ENCODE assay signal across 20 cellular contexts in genomic region chr10:103818765-103819374, GRCh38. TPM values are rescaled to one million over a fixed set of nuclear protein-coding genes. Genes with fewer than 3 reads are reported as not detected.
DNase-seq lines count a peak whose midpoint lies in the region; ATAC-seq and TF ChIP-seq lines count a peak whose summit lies in the region.
"Had no signal": no experiment of that assay in that cellular context is flagged by ENCODE, and none has a peak within 500 bp of the region (broad histone marks: within the 10 kb centered on the region; RNA-seq: fewer than 3 reads in every experiment).

No MANE protein-coding gene starts in this region.

- no peaks in the 10 kb centered on the region for H3K36me3 Mint-ChIP-seq in HFFc6 (ENCODE audit: low read depth)
- H3K36me3 Mint-ChIP-seq: T-cell had no signal

- H3K27me3 Mint-ChIP-seq in HFFc6 (ENCODE audit: insufficient read depth): no peaks in the 10 kb centered on the region; the same call in 1 of the 2 replicates

- H3K4me1 ChIP-seq in ascending aorta: peaks cover 10 to 27% of the 10 kb centered on the region in 2 donors
- H3K4me1 ChIP-seq in right lobe of liver: peaks cover 0 to 37% (median 12%) of the 10 kb centered on the region in 4 donors
- peaks cover 32 to 60% (median 36%) of the 10 kb centered on the region in 4 donors for H3K4me1 ChIP-seq in stomach

- no peaks in the 10 kb centered on the region for H3K27me3 ChIP-seq in ascending aorta
- H3K27me3 ChIP-seq in right lobe of liver: no peaks in the 10 kb centered on the region
- peaks cover 0 to 7% (median 0%) of the 10 kb centered on the region in 3 donors for H3K27me3 ChIP-seq in stomach
- H3K27me3 ChIP-seq: heart left ventricle, SJCRH30 had no signal

- H3K27ac Mint-ChIP-seq in HFFc6: no peak overlapping the region
- H3K27ac Mint-ChIP-seq: activated CD8-positive, alpha-beta T cell treated with anti-CD3 and anti-CD28 coated beads, Interleukin-2, amount 10 ng/mL, durations not matched to agents 7 days and 5 days; T-cell had no signal

- TF ChIP-seq POLR2A in right lobe of liver (IDR thresholded peaks at IDR 0.05) (no peak), stomach (IDR thresholded peaks at IDR 0.05) (no peak)

- peaks cover 25% of the 10 kb centered on the region for H3K4me1 Mint-ChIP-seq in HFFc6 (ENCODE audit: low read depth)
- H3K4me1 Mint-ChIP-seq: T-cell had no signal

- intact Hi-C loops in ascending aorta (cut with DNase I) (loop anchor here (2.0 to 5.0 kb wide), 2 partner anchors 36 to 42 kb away; partner anchors contain the start of gene SH3PXD2A), right lobe of liver (cut with DNase I) (no loop called here), stomach (cut with DNase I; ENCODE audit: low total_unique reads) (no loop called here)

- TF ChIP-seq EP300 in stomach (IDR thresholded peaks at IDR 0.05): no peak

- H3K9me3 ChIP-seq in ascending aorta (no peaks in the 10 kb centered on the region), right lobe of liver (no peaks in the 10 kb centered on the region), stomach (no peaks in the 10 kb centered on the region)
- H3K9me3 ChIP-seq: heart left ventricle, SJCRH30 had no signal

- ATAC-seq in right lobe of liver (peak; percentile 48 to 68 (median 62)), GM21526 (IDR thresholded peaks at IDR 0.05; ENCODE audit: low FRiP score, unreplicated experiment) (no peak)
- ATAC-seq: activated CD8-positive, alpha-beta T cell treated with anti-CD3 and anti-CD28 coated beads, Interleukin-2, amount 10 ng/mL, durations not matched to agents 7 days and 5 days; T-cell had no signal

- H3K27ac ChIP-seq in ascending aorta (peak overlapping the region; percentile 89), right lobe of liver (no peak overlapping the region), stomach (peak overlapping the region in 3 of 5 donors; percentile 34 to 79 (median 47))

- TF ChIP-seq CTCF in ascending aorta (IDR thresholded peaks at IDR 0.05) (no peak), right lobe of liver (IDR thresholded peaks at IDR 0.05) (no peak), stomach (IDR thresholded peaks at IDR 0.05) (no peak), HFFc6 (IDR thresholded peaks at IDR 0.05) (no peak)

- WGBS in right lobe of liver (ENCODE audit: insufficient coverage, low coverage, low lambda C conversion rate, missing lambda C conversion rate): 31% methylated on average over 6 of the region's 6 CpGs
- 28 to 52% (median 47%) methylated on average over 6 of the region's 6 CpGs for WGBS in stomach, 5 donors

- DNase-seq in NCI-H146 (lab: John Stamatoyannopoulos, UW) (peak; percentile 13), NCI-H146 treated with DMSO at 0.1 percent for 48 hours (lab: John Stamatoyannopoulos, UW; ENCODE audit: unreplicated experiment) (no peak), ascending aorta (ENCODE audit: low spot score in 2 of 2) (no peak), right lobe of liver (peak in 1 of 3 donors; percentile 27), stomach (no peak), GM19240 (ENCODE audit: insufficient read length, low spot score) (no peak), HFFc6 (no peak)
- DNase-seq: 8988T; activated CD4-positive, alpha-beta T cell treated with anti-CD3 and anti-CD28 coated beads for 1 hour; activated CD8-positive, alpha-beta T cell treated with anti-CD3 and anti-CD28 coated beads, Interleukin-2, amount 10 ng/mL, durations not matched to agents 7 days and 5 days; activated gamma-delta T cell; DMS79; heart left ventricle; midbrain; NCI-H446; nephron progenitor cell; NK-92 treated with Interleukin-12 subunit alpha and Interleukin-12 subunit beta, amount 100 ng/mL, for 24 hours; T-cell had no signal

- H3K36me3 ChIP-seq in ascending aorta (no peaks in the 10 kb centered on the region), right lobe of liver (no peaks in the 10 kb centered on the region), stomach (no peaks in the 10 kb centered on the region)
- H3K36me3 ChIP-seq: heart left ventricle, SJCRH30 had no signal

- H3K9me3 Mint-ChIP-seq in HFFc6: no peaks in the 10 kb centered on the region
- H3K9me3 Mint-ChIP-seq: nephron progenitor cell, T-cell had no signal

- no peak overlapping the region for H3K4me3 Mint-ChIP-seq in HFFc6
- H3K4me3 Mint-ChIP-seq: activated CD8-positive, alpha-beta T cell treated with anti-CD3 and anti-CD28 coated beads, Interleukin-2, amount 10 ng/mL, durations not matched to agents 7 days and 5 days; nephron progenitor cell; T-cell had no signal

- H3K4me3 ChIP-seq in ascending aorta: no peak overlapping the region
- H3K4me3 ChIP-seq in right lobe of liver: peak overlapping the region in 1 of 3 donors; percentile 19
- H3K4me3 ChIP-seq in stomach: no peak overlapping the region
- H3K4me3 ChIP-seq: heart left ventricle, SJCRH30 had no signal

RNA-seq across cellular contexts. Expression of gene SH3PXD2A, which starts 36.5 kb away (rescaled TPM):
- 50.0 TPM for total RNA-seq in ascending aorta
- total RNA-seq in right lobe of liver: 10 to 100 TPM in 3 of 6 experiments, 1 to 10 TPM in 3; 3.0 to 38.3 (median 10.0) TPM
- total RNA-seq in stomach: 10 to 100 TPM; 15.2 to 51.6 (median 23.2) TPM
- polyA plus RNA-seq in stomach: 10 to 100 TPM; 12.8 to 42.6 (median 24.7) TPM
- 100 to 1,000 TPM in 2 of 6 experiments, 10 to 100 TPM in 4; 75.5 to 113 (median 81.1) TPM for total RNA-seq in HFFc6 (2021; fragmentation: NEBNext Ultra II Directional; extraction: Animal tissue kit (Norgen Biotek cat#: 25700))

Comparison
In these comparisons a context has a peak if more than half of its experiments do, and no peak if none do; other contexts are left out.
1. H3K27ac ChIP-seq: peak in ascending aorta (2 of 2) and stomach (3 of 5); none in right lobe of liver (0 of 3).